ENCODE assay signal across 34 cellular contexts in the genomic region with DNA sequence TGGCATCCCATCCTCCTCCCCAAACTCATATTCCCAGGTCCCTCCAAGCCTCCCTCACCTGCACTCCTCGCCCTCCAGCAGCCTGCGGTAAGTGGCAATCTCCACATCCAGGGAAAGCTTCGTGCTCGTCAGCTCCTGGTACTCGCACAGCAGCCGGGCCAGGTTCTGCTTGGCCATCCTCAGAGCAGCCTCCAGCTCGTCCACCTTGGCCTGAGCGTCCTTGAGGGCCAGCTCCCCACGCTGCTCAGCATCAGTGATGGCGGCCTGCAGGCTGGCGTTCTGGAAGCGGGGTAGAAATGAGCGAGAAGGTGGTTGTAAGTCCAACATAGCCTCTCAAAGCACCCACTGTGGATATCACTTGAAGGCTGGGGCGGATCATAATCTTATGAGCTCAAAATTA. TPM values are rescaled to one million over a fixed set of nuclear protein-coding genes. Genes with fewer than 3 reads are reported as not detected.
"Had no signal": no experiment of that assay in that cellular context is flagged by ENCODE, and none has a peak within 500 bp of the region (broad histone marks: within the 10 kb centered on the region; RNA-seq: fewer than 3 reads in every experiment).

No MANE protein-coding gene starts in this region.

- H3K27ac Mint-ChIP-seq: activated CD4-positive, alpha-beta memory T cell treated with anti-CD3 and anti-CD28 coated beads for 36 hours; activated CD4-positive, alpha-beta T cell treated with anti-CD3 and anti-CD28 coated beads for 36 hours; activated CD4-positive, alpha-beta T cell treated with anti-CD3 and anti-CD28 coated beads, Interleukin-2, amount 10 ng/mL, durations not matched to agents 24 days and 14 days; activated CD8-positive, alpha-beta memory T cell treated with anti-CD3 and anti-CD28 coated beads, Interleukin-2, amount 10 ng/mL, durations not matched to agents 7 days and 5 days; activated CD8-positive, alpha-beta T cell treated with anti-CD3 and anti-CD28 coated beads, Interleukin-2, amount 10 ng/mL, durations not matched to agents 7 days and 5 days; activated naive CD4-positive, alpha-beta T cell treated with anti-CD3 and anti-CD28 coated beads, Interleukin-2, amount 10 ng/mL, durations not matched to agents 7 days and 5 days; activated T-helper 1 cell treated with anti-CD3 and anti-CD28 coated beads, Interleukin-12 subunit alpha, Interleukin-12 subunit beta, Interleukin-2, Interleukin-4 antibody, amounts not matched to agents 30 ng/mL and 10 ng/mL and 1 ng/mL, durations not matched to agents 14 hours and 24 hours and 36 hours; activated T-helper 2 cell treated with anti-CD3 and anti-CD28 coated beads, Interferon-gamma antibody, Interleukin-2, Interleukin-4, amounts not matched to agents 10 μg/mL and 5 μg/mL and 100 μg/mL, durations not matched to agents 14 hours and 24 hours and 36 hours; effector memory CD8-positive, alpha-beta T cell had no signal

- FAIRE-seq: astrocyte, bronchial epithelial cell, colon had no signal

- H3K4me3 ChIP-seq: esophagus muscularis mucosa, gastroesophageal sphincter had no signal

- H3K9me3 ChIP-seq: esophagus muscularis mucosa, gastroesophageal sphincter had no signal

- H3K4me1 ChIP-seq: esophagus muscularis mucosa, foreskin keratinocyte, gastroesophageal sphincter had no signal

- H3K36me3 Mint-ChIP-seq: activated CD4-positive, alpha-beta memory T cell treated with anti-CD3 and anti-CD28 coated beads for 36 hours; activated CD8-positive, alpha-beta memory T cell treated with anti-CD3 and anti-CD28 coated beads, Interleukin-2, amount 10 ng/mL, durations not matched to agents 7 days and 5 days; activated naive CD4-positive, alpha-beta T cell treated with anti-CD3 and anti-CD28 coated beads, Interleukin-2, amount 10 ng/mL, durations not matched to agents 7 days and 5 days; activated naive CD4-positive, alpha-beta T cell treated with anti-CD3 and anti-CD28 coated beads, Interleukin-2, amount 50 U/mL, for 72 hours had no signal

- DNase-seq: activated CD4-positive, alpha-beta memory T cell treated with anti-CD3 and anti-CD28 coated beads for 36 hours; activated CD4-positive, alpha-beta T cell treated with anti-CD3 and anti-CD28 coated beads for 36 hours; activated CD4-positive, alpha-beta T cell treated with anti-CD3 and anti-CD28 coated beads, Interleukin-2, amount 10 ng/mL, durations not matched to agents 24 days and 14 days; activated CD4-positive, CD25-positive, alpha-beta regulatory T cell; activated CD4-positive, CD25-positive, alpha-beta regulatory T cell treated with anti-CD3 and anti-CD28 coated beads, Interleukin-2, amount 50 U/mL, for 72 hours; activated CD8-positive, alpha-beta memory T cell treated with anti-CD3 and anti-CD28 coated beads, Interleukin-2, amount 10 ng/mL, durations not matched to agents 7 days and 5 days; activated CD8-positive, alpha-beta memory T cell treated with anti-CD3 and anti-CD28 coated beads, Interleukin-2, amount 50 U/mL, for 4 hours; activated CD8-positive, alpha-beta T cell treated with anti-CD3 and anti-CD28 coated beads, Interleukin-2, amount 10 ng/mL, durations not matched to agents 7 days and 5 days; activated effector memory CD4-positive, alpha-beta T cell treated with anti-CD3 and anti-CD28 coated beads, Interleukin-2, amount 50 U/mL, for 16 hours; activated naive CD4-positive, alpha-beta T cell treated with anti-CD3 and anti-CD28 coated beads, Interleukin-2, amount 10 ng/mL, durations not matched to agents 7 days and 5 days; activated T-cell treated with anti-CD3 and anti-CD28 coated beads, Interleukin-2, amount 50 U/mL, for 1 hour; activated T-cell treated with anti-CD3 and anti-CD28 coated beads, Interleukin-2, amount 50 U/mL, for 48 hours; brain microvascular endothelial cell; cortex of kidney; dermis blood vessel endothelial cell; effector CD4-positive, alpha-beta T cell; effector memory CD8-positive, alpha-beta T cell; foreskin keratinocyte; head of caudate nucleus; T-helper 2 cell had no signal

- H3K36me3 ChIP-seq: brain microvascular endothelial cell, esophagus muscularis mucosa, gastroesophageal sphincter had no signal

- H3K27ac ChIP-seq: brain microvascular endothelial cell, esophagus muscularis mucosa, foreskin keratinocyte, gastroesophageal sphincter had no signal

- H3K27me3 ChIP-seq: brain microvascular endothelial cell had no signal

- H3K4me3 Mint-ChIP-seq: activated CD4-positive, alpha-beta memory T cell treated with anti-CD3 and anti-CD28 coated beads for 36 hours; activated CD4-positive, alpha-beta T cell treated with anti-CD3 and anti-CD28 coated beads for 36 hours; activated CD4-positive, alpha-beta T cell treated with anti-CD3 and anti-CD28 coated beads, Interleukin-2, amount 10 ng/mL, durations not matched to agents 24 days and 14 days; activated CD8-positive, alpha-beta memory T cell treated with anti-CD3 and anti-CD28 coated beads, Interleukin-2, amount 10 ng/mL, durations not matched to agents 7 days and 5 days; activated CD8-positive, alpha-beta T cell treated with anti-CD3 and anti-CD28 coated beads, Interleukin-2, amount 10 ng/mL, durations not matched to agents 7 days and 5 days; activated naive CD4-positive, alpha-beta T cell treated with anti-CD3 and anti-CD28 coated beads, Interleukin-2, amount 10 ng/mL, durations not matched to agents 7 days and 5 days; activated T-helper 1 cell treated with anti-CD3 and anti-CD28 coated beads, Interleukin-12 subunit alpha, Interleukin-12 subunit beta, Interleukin-2, Interleukin-4 antibody, amounts not matched to agents 30 ng/mL and 10 ng/mL and 1 ng/mL, durations not matched to agents 14 hours and 24 hours and 36 hours; central memory CD8-positive, alpha-beta T cell; effector memory CD8-positive, alpha-beta T cell had no signal

- H3K9me3 Mint-ChIP-seq: activated CD4-positive, alpha-beta memory T cell treated with anti-CD3 and anti-CD28 coated beads for 36 hours; activated CD4-positive, alpha-beta T cell treated with anti-CD3 and anti-CD28 coated beads, Interleukin-2, amount 10 ng/mL, durations not matched to agents 24 days and 14 days; activated naive CD4-positive, alpha-beta T cell treated with anti-CD3 and anti-CD28 coated beads, Interleukin-2, amount 10 ng/mL, durations not matched to agents 7 days and 5 days; activated naive CD4-positive, alpha-beta T cell treated with anti-CD3 and anti-CD28 coated beads, Interleukin-2, amount 50 U/mL, for 72 hours; activated T-helper 1 cell treated with anti-CD3 and anti-CD28 coated beads, Interleukin-12 subunit alpha, Interleukin-12 subunit beta, Interleukin-2, Interleukin-4 antibody, amounts not matched to agents 30 ng/mL and 10 ng/mL and 1 ng/mL, durations not matched to agents 14 hours and 24 hours and 36 hours; activated T-helper 2 cell treated with anti-CD3 and anti-CD28 coated beads, Interferon-gamma antibody, Interleukin-2, Interleukin-4, amounts not matched to agents 10 μg/mL and 5 μg/mL and 100 μg/mL, durations not matched to agents 14 hours and 24 hours and 36 hours; central memory CD8-positive, alpha-beta T cell; effector memory CD8-positive, alpha-beta T cell had no signal

RNA-seq across cellular contexts. Expression of gene KRT79, which starts 5.6 kb away (rescaled TPM):
- total RNA-seq: activated CD4-positive, alpha-beta memory T cell treated with anti-CD3 and anti-CD28 coated beads for 36 hours; activated CD4-positive, alpha-beta T cell treated with anti-CD3 and anti-CD28 coated beads, Interleukin-2, amount 10 ng/mL, durations not matched to agents 24 days and 14 days; activated CD8-positive, alpha-beta T cell treated with anti-CD3 and anti-CD28 coated beads, Interleukin-2, amount 10 ng/mL, durations not matched to agents 7 days and 5 days; activated T-helper 1 cell treated with anti-CD3 and anti-CD28 coated beads, Interleukin-12 subunit alpha, Interleukin-12 subunit beta, Interleukin-2, Interleukin-4 antibody, amounts not matched to agents 30 ng/mL and 10 ng/mL and 1 ng/mL, durations not matched to agents 14 hours and 24 hours and 36 hours; activated T-helper 2 cell treated with anti-CD3 and anti-CD28 coated beads, Interferon-gamma antibody, Interleukin-2, Interleukin-4, amounts not matched to agents 10 μg/mL and 5 μg/mL and 100 μg/mL, durations not matched to agents 14 hours and 24 hours and 36 hours; cardiac septum; cerebellum; dermis blood vessel endothelial cell; esophagus muscularis mucosa; foreskin keratinocyte; gastroesophageal sphincter; T-helper 1 cell treated with Interleukin-12 subunit alpha and Interleukin-12 subunit beta and Interleukin-4 antibody, amounts not matched to agents 30 ng/mL and 1 ng/mL, for 36 hours had no signal
- polyA plus RNA-seq: foreskin keratinocyte had no signal

RNA-seq across cellular contexts. Expression of gene KRT78, which starts 9.1 kb away (rescaled TPM):
- total RNA-seq: activated CD4-positive, alpha-beta memory T cell treated with anti-CD3 and anti-CD28 coated beads for 36 hours; activated CD4-positive, alpha-beta T cell treated with anti-CD3 and anti-CD28 coated beads for 36 hours; activated CD4-positive, alpha-beta T cell treated with anti-CD3 and anti-CD28 coated beads, Interleukin-2, amount 10 ng/mL, durations not matched to agents 24 days and 14 days; activated CD8-positive, alpha-beta memory T cell treated with anti-CD3 and anti-CD28 coated beads for 36 hours; activated CD8-positive, alpha-beta memory T cell treated with anti-CD3 and anti-CD28 coated beads, Interleukin-2, amount 10 ng/mL, durations not matched to agents 7 days and 5 days; activated CD8-positive, alpha-beta T cell treated with anti-CD3 and anti-CD28 coated beads, Interleukin-2, amount 10 ng/mL, durations not matched to agents 7 days and 5 days; activated naive CD4-positive, alpha-beta T cell treated with anti-CD3 and anti-CD28 coated beads, Interleukin-2, amount 50 U/mL, for 72 hours; activated T-helper 1 cell treated with anti-CD3 and anti-CD28 coated beads, Interleukin-12 subunit alpha, Interleukin-12 subunit beta, Interleukin-2, Interleukin-4 antibody, amounts not matched to agents 30 ng/mL and 10 ng/mL and 1 ng/mL, durations not matched to agents 14 hours and 24 hours and 36 hours; activated T-helper 2 cell treated with anti-CD3 and anti-CD28 coated beads, Interferon-gamma antibody, Interleukin-2, Interleukin-4, amounts not matched to agents 10 μg/mL and 5 μg/mL and 100 μg/mL, durations not matched to agents 14 hours and 24 hours and 36 hours; astrocyte; cardiac septum; cerebellum; dermis blood vessel endothelial cell; glomerular endothelial cell; T-helper 1 cell treated with Interleukin-12 subunit alpha and Interleukin-12 subunit beta and Interleukin-4 antibody, amounts not matched to agents 30 ng/mL and 1 ng/mL, for 36 hours had no signal

RNA-seq across cellular contexts. Expression of gene KRT4, which starts 25.8 kb away (rescaled TPM):
- total RNA-seq: activated CD4-positive, alpha-beta memory T cell treated with anti-CD3 and anti-CD28 coated beads for 36 hours; activated CD4-positive, alpha-beta T cell treated with anti-CD3 and anti-CD28 coated beads for 36 hours; activated CD4-positive, alpha-beta T cell treated with anti-CD3 and anti-CD28 coated beads, Interleukin-2, amount 10 ng/mL, durations not matched to agents 24 days and 14 days; activated CD8-positive, alpha-beta memory T cell treated with anti-CD3 and anti-CD28 coated beads for 36 hours; activated CD8-positive, alpha-beta memory T cell treated with anti-CD3 and anti-CD28 coated beads, Interleukin-2, amount 10 ng/mL, durations not matched to agents 7 days and 5 days; activated CD8-positive, alpha-beta T cell treated with anti-CD3 and anti-CD28 coated beads, Interleukin-2, amount 10 ng/mL, durations not matched to agents 7 days and 5 days; activated naive CD4-positive, alpha-beta T cell treated with anti-CD3 and anti-CD28 coated beads, Interleukin-2, amount 50 U/mL, for 72 hours; activated T-helper 1 cell treated with anti-CD3 and anti-CD28 coated beads, Interleukin-12 subunit alpha, Interleukin-12 subunit beta, Interleukin-2, Interleukin-4 antibody, amounts not matched to agents 30 ng/mL and 10 ng/mL and 1 ng/mL, durations not matched to agents 14 hours and 24 hours and 36 hours; activated T-helper 2 cell treated with anti-CD3 and anti-CD28 coated beads, Interferon-gamma antibody, Interleukin-2, Interleukin-4, amounts not matched to agents 10 μg/mL and 5 μg/mL and 100 μg/mL, durations not matched to agents 14 hours and 24 hours and 36 hours; astrocyte; cardiac septum; cerebellum; dermis blood vessel endothelial cell; glomerular endothelial cell; T-helper 1 cell treated with Interleukin-12 subunit alpha and Interleukin-12 subunit beta and Interleukin-4 antibody, amounts not matched to agents 30 ng/mL and 1 ng/mL, for 36 hours had no signal

RNA-seq across cellular contexts. Expression of gene KRT3, which starts 43.8 kb away (rescaled TPM):
- total RNA-seq: activated CD4-positive, alpha-beta memory T cell treated with anti-CD3 and anti-CD28 coated beads for 36 hours; activated CD4-positive, alpha-beta T cell treated with anti-CD3 and anti-CD28 coated beads for 36 hours; activated CD8-positive, alpha-beta memory T cell treated with anti-CD3 and anti-CD28 coated beads for 36 hours; activated CD8-positive, alpha-beta memory T cell treated with anti-CD3 and anti-CD28 coated beads, Interleukin-2, amount 10 ng/mL, durations not matched to agents 7 days and 5 days; activated CD8-positive, alpha-beta T cell treated with anti-CD3 and anti-CD28 coated beads, Interleukin-2, amount 10 ng/mL, durations not matched to agents 7 days and 5 days; activated T-helper 2 cell treated with anti-CD3 and anti-CD28 coated beads, Interferon-gamma antibody, Interleukin-2, Interleukin-4, amounts not matched to agents 10 μg/mL and 5 μg/mL and 100 μg/mL, durations not matched to agents 14 hours and 24 hours and 36 hours; cardiac septum; cerebellum; dermis blood vessel endothelial cell; esophagus muscularis mucosa; foreskin keratinocyte; gastroesophageal sphincter; T-helper 1 cell treated with Interleukin-12 subunit alpha and Interleukin-12 subunit beta and Interleukin-4 antibody, amounts not matched to agents 30 ng/mL and 1 ng/mL, for 36 hours had no signal
- polyA plus RNA-seq: foreskin keratinocyte had no signal
